8 cellular contexts compared by ENCODE assay signal in the genomic region with DNA sequence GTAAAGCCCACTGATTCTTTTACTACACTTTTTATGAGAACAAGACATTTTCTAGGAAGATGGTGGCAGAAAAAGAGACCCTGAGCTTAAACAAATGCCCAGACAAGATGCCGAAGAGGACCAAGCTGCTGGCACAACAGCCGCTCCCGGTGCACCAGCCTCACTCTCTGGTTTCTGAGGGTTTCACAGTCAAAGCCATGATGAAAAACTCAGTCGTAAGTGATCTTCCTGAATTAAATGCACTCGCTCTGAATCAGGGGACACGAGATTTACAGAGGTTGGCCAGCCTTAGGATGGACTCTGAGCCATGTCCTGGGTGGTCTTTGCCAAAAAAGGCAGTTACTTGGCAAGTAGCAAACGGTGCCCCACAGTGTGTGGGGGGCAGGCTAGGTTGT. TPM values are rescaled to one million over a fixed set of nuclear protein-coding genes. Genes with fewer than 3 reads are reported as not detected.
DNase-seq lines count a peak whose midpoint lies in the region; ATAC-seq, FAIRE-seq and TF ChIP-seq lines count a peak whose summit lies in the region.

No MANE protein-coding gene starts in this region.

- H3K4me3 Mint-ChIP-seq in CD4-positive, alpha-beta T cell, result peak overlapping the region; percentile 94

- H3K9me3 ChIP-seq in CD4-positive, alpha-beta T cell (ENCODE audit: control insufficient read depth, low read length), result no peaks in the 10 kb centered on the region
- H3K9me3 ChIP-seq in RWPE2 (ENCODE audit: severe bottlenecking), result no peaks in the 10 kb centered on the region
- no peaks in the 10 kb centered on the region for H3K9me3 ChIP-seq in endothelial cell of umbilical vein (replicated peaks; ENCODE audit: control insufficient read depth, insufficient read depth, low read length)
- no peaks in the 10 kb centered on the region for H3K9me3 ChIP-seq in pancreas

- intact Hi-C loops in CD4-positive, alpha-beta T cell (cut with DNase I, micrococcal nuclease), result loop anchor here (5.0 to 10.0 kb wide), 3 partner anchors 684 to 1451 kb away; partner anchors contain the start of gene QKI (in 2 of the 2)
- intact Hi-C loops in endothelial cell of umbilical vein (cut with micrococcal nuclease) (loop anchor here (5.0 to 10.0 kb wide), 3 partner anchors 546 to 983 kb away; partner anchors contain the start of gene QKI), pancreas (cut with DNase I) (no loop called here)

- H3K36me3 Mint-ChIP-seq in CD4-positive, alpha-beta T cell (ENCODE audit: low read depth), result no peaks in the 10 kb centered on the region

- FAIRE-seq in endothelial cell of umbilical vein (lab: Jason Lieb, UNC), result no peak
- FAIRE-seq in pancreas (lab: Jason Lieb, UNC), result no peak

- TF ChIP-seq POLR2A in endothelial cell of umbilical vein (IDR thresholded peaks at IDR 0.05; ENCODE audit: low read depth, low read length), result no peak

- H3K4me1 ChIP-seq in RWPE2 (ENCODE audit: insufficient read depth, poor library complexity, severe bottlenecking) (no peaks in the 10 kb centered on the region), endothelial cell of umbilical vein (ENCODE audit: control insufficient read depth, extremely low read depth, insufficient read depth, low read length) (peaks cover 5% of the 10 kb centered on the region), pancreas (peaks cover 8 to 13% (median 12%) of the 10 kb centered on the region in 3 donors)

- POLR2A ChIA-PET in CD4-positive, alpha-beta T cell (lab: Charles Lee), result interaction anchor here (0.7 to 1.1 kb wide), 2 partner anchors 25 to 688 kb away, joined by 3 to 4 read pairs; no protein-coding TSS in a partner anchor
- POLR2A ChIA-PET in endothelial cell of umbilical vein (lab: Charles Lee), result no interaction called here

- H3K36me3 ChIP-seq in RWPE2 (ENCODE audit: low read depth), result no peaks in the 10 kb centered on the region
- H3K36me3 ChIP-seq in endothelial cell of umbilical vein (ENCODE audit: control insufficient read depth in 2 of 2, extremely low read depth in 1 of 2, insufficient read depth in 2 of 2, low read length in 2 of 2), result no peaks in the 10 kb centered on the region
- no peaks in the 10 kb centered on the region for H3K36me3 ChIP-seq in pancreas

- H3K79me2 ChIP-seq in endothelial cell of umbilical vein (ENCODE audit: control insufficient read depth, insufficient read depth, low read length), result no peaks in the 10 kb centered on the region

- H3K27me3 ChIP-seq in CD4-positive, alpha-beta T cell (ENCODE audit: control insufficient read depth, insufficient read depth, low read length), result no peaks in the 10 kb centered on the region
- H3K27me3 ChIP-seq in RWPE2 (ENCODE audit: insufficient read depth, poor library complexity, severe bottlenecking), result no peaks in the 10 kb centered on the region
- no peaks in the 10 kb centered on the region for H3K27me3 ChIP-seq in endothelial cell of umbilical vein (ENCODE audit: control insufficient read depth in 2 of 2, insufficient read depth in 2 of 2, low read length in 2 of 2)
- H3K27me3 ChIP-seq in pancreas, result no peaks in the 10 kb centered on the region

- H3K4me3 ChIP-seq in RWPE2 (ENCODE audit: severe bottlenecking) (peak overlapping the region; percentile 58), endothelial cell of umbilical vein (replicated peaks in 1 of 3; ENCODE audit: insufficient read depth in 1 of 3, low read depth in 1 of 3, low read length in 3 of 3) (peak overlapping the region in 2 of 3 experiments; percentile 6 to 37), pancreas (peak overlapping the region in 3 of 4 donors; percentile 4 to 64 (median 61))

- peak in 1 of 10 experiments; percentile 0 for DNase-seq in CD4-positive, alpha-beta T cell
- no peak for DNase-seq in RWPE2 (ENCODE audit: low spot score)
- DNase-seq in endothelial cell of umbilical vein (ENCODE audit: low read depth, low spot score), result no peak
- peak in 1 of 6 donors; percentile 7 for DNase-seq in pancreas
- DNase-seq in dedifferentiated amniotic fluid mesenchymal stem cell (ENCODE audit: extremely low spot score), result no peak
- DNase-seq in cortex of kidney (lab: John Stamatoyannopoulos, UW), result no peak
- DNase-seq in KG1 (lab: John Stamatoyannopoulos, UW), result no peak

- ATAC-seq in CD4-positive, alpha-beta T cell (ENCODE audit: poor library complexity), result no peak
- no peak for ATAC-seq in RWPE2 (ENCODE audit: low read depth)
- no peak for ATAC-seq in pancreas
- no peak for ATAC-seq in activated CD4-positive, CD25-positive, alpha-beta regulatory T cell treated with anti-CD3 and anti-CD28 coated beads, Interleukin-2, amount 50 U/mL, for 24 hours

- H3K27ac ChIP-seq in CD4-positive, alpha-beta T cell (ENCODE audit: low read depth, low read length), result peak overlapping the region; percentile 33
- no peak overlapping the region for H3K27ac ChIP-seq in RWPE2 (ENCODE audit: poor library complexity, severe bottlenecking)
- peak overlapping the region; percentile 31 for H3K27ac ChIP-seq in endothelial cell of umbilical vein (ENCODE audit: insufficient read depth, low read depth, low read length)
- peak overlapping the region; percentile 56 to 97 (median 74) for H3K27ac ChIP-seq in pancreas

- no peaks in the 10 kb centered on the region for H3K9me1 ChIP-seq in endothelial cell of umbilical vein (replicated peaks; ENCODE audit: control insufficient read depth, extremely low read depth, insufficient read depth, low read length)

- peak overlapping the region; percentile 86 for H3K27ac Mint-ChIP-seq in CD4-positive, alpha-beta T cell

- peaks cover 22% of the 10 kb centered on the region for H3K4me1 Mint-ChIP-seq in CD4-positive, alpha-beta T cell (ENCODE audit: low read depth)

- peaks cover 2% of the 10 kb centered on the region for H3K9me3 Mint-ChIP-seq in CD4-positive, alpha-beta T cell

- H3K9ac ChIP-seq in endothelial cell of umbilical vein (replicated peaks; ENCODE audit: extremely low read depth, insufficient read depth, low read length), result peak overlapping the region; percentile 60

- BruUV-seq in endothelial cell of umbilical vein (replicated peaks; lab: Mats Ljungman, UMichigan), result no TSS peak

- H2AFZ ChIP-seq in endothelial cell of umbilical vein (ENCODE audit: low read depth, low read length), result peak overlapping the region; percentile 82

- dilution Hi-C loops in endothelial cell of umbilical vein (cut with MboI; ENCODE audit: extremely low pct_ligation_motif_present, low sequenced_read_pairs), result no loop called here

- peak overlapping the region; percentile 76 for H3K4me2 ChIP-seq in endothelial cell of umbilical vein (ENCODE audit: insufficient read depth, low read length)

- TF ChIP-seq CTCF in CD4-positive, alpha-beta T cell (IDR thresholded peaks at IDR 0.05), result no peak
- TF ChIP-seq CTCF in RWPE2 (IDR thresholded peaks at IDR 0.05; ENCODE audit: poor library complexity, severe bottlenecking) (no peak), endothelial cell of umbilical vein (IDR thresholded peaks at IDR 0.05; ENCODE audit: extremely low read depth in 1 of 2, insufficient read depth in 1 of 2, low read depth in 1 of 2, low read length in 2 of 2) (no peak), pancreas (IDR thresholded peaks at IDR 0.05) (no peak)

- no peaks in the 10 kb centered on the region for H3K27me3 Mint-ChIP-seq in CD4-positive, alpha-beta T cell

- H4K20me1 ChIP-seq in endothelial cell of umbilical vein (replicated peaks; ENCODE audit: control insufficient read depth, extremely low read depth, insufficient read depth, low read length), result no peaks in the 10 kb centered on the region

- CTCF ChIA-PET in CD4-positive, alpha-beta T cell (lab: Charles Lee), result interaction anchor here (1.6 kb wide), 1 partner anchor 9 kb away, joined by 4 read pairs; no protein-coding TSS in a partner anchor
- CTCF ChIA-PET in endothelial cell of umbilical vein (lab: Charles Lee), result no interaction called here

- WGBS in pancreas, 2 donors, result 18 to 23% methylated on average over 7 of the region's 7 CpGs

TF ChIP-seq in endothelial cell of umbilical vein, 7 proteins besides CTCF, POLR2A, EP300 and RAD21 (continues in another document):
- TF ChIP-seq MYC (IDR thresholded peaks at IDR 0.05; ENCODE audit: low read depth, low read length), result no peak
- TF ChIP-seq FOS (IDR thresholded peaks at IDR 0.05; ENCODE audit: borderline replicate concordance, insufficient read depth, low read length), result no peak
- no peak for TF ChIP-seq GATA2 (IDR thresholded peaks at IDR 0.05; ENCODE audit: insufficient read depth, insufficient read length, low read depth, low read length)
- no peak for TF ChIP-seq POLR2AphosphoS5 (IDR thresholded peaks at IDR 0.05; ENCODE audit: insufficient read depth, low read depth, low read length)
- TF ChIP-seq JUN (IDR thresholded peaks at IDR 0.05; ENCODE audit: borderline replicate concordance, insufficient read depth, insufficient read length, low read depth), result no peak
- no peak for TF ChIP-seq MAX (IDR thresholded peaks at IDR 0.05; ENCODE audit: insufficient read depth, insufficient read length)

RNA-seq across cellular contexts. Expression of gene PACRG, which starts 0.4 kb away (rescaled TPM):
- under 1 TPM; 0.66 to 0.81 TPM for total RNA-seq in CD4-positive, alpha-beta T cell
- total RNA-seq in endothelial cell of umbilical vein (not detected in 2 replicates), pancreas (1 to 10 TPM; 2.5 to 6.9 (median 3.2) TPM)
- polyA plus RNA-seq in endothelial cell of umbilical vein (0.08 TPM in 1 of 2 replicates, not detected in the other), pancreas (1 to 10 TPM; 3.7 to 7.1 TPM)
- 0.39 TPM in 1 of 2 replicates, not detected in the other for polyA plus RNA-seq in endothelial cell of umbilical vein (2011; cell fraction: cytosol; rRNA removed)
- polyA plus RNA-seq in endothelial cell of umbilical vein (2011; cell fraction: nucleus; rRNA removed), result not detected in 2 replicates
- not detected in 2 replicates for polyA plus RNA-seq in endothelial cell of umbilical vein (2012)
- 0.98 TPM in 1 of 2 replicates, not detected in the other for polyA minus RNA-seq in endothelial cell of umbilical vein
- not detected for polyA minus RNA-seq in endothelial cell of umbilical vein (2011; cell fraction: cytosol; rRNA and poly(A)+ RNA removed)
- polyA minus RNA-seq in endothelial cell of umbilical vein (2011; cell fraction: nucleus; rRNA and poly(A)+ RNA removed), result not detected in 2 replicates

RNA-seq across cellular contexts. Expression of gene PRKN, which starts 0.6 kb away (rescaled TPM):
- total RNA-seq in CD4-positive, alpha-beta T cell, result 1 to 10 TPM; 5.2 to 5.4 TPM
- total RNA-seq in endothelial cell of umbilical vein (0.60 TPM in 1 of 2 replicates, not detected in the other), pancreas (1 to 10 TPM; 1.7 to 5.2 (median 2.9) TPM)
- polyA plus RNA-seq in endothelial cell of umbilical vein (0.06 and 0.10 TPM in 2 replicates), pancreas (1 to 10 TPM in 1 of 2 donors, under 1 TPM in 1; 0.82 to 7.2 TPM)
- 0.03 and 0.04 TPM in 2 replicates for polyA plus RNA-seq in endothelial cell of umbilical vein (2011; cell fraction: cytosol; rRNA removed)
- polyA plus RNA-seq in endothelial cell of umbilical vein (2011; cell fraction: nucleus; rRNA removed), result 0.38 TPM in 1 of 2 replicates, not detected in the other
- not detected in 2 replicates for polyA plus RNA-seq in endothelial cell of umbilical vein (2012)
- 0.12 and 1.9 TPM in 2 replicates for polyA minus RNA-seq in endothelial cell of umbilical vein
- polyA minus RNA-seq in endothelial cell of umbilical vein (2011; cell fraction: cytosol; rRNA and poly(A)+ RNA removed), result not detected
- polyA minus RNA-seq in endothelial cell of umbilical vein (2011; cell fraction: nucleus; rRNA and poly(A)+ RNA removed), result 2.2 and 4.3 TPM in 2 replicates

Comparison
In these comparisons a context has a peak if more than half of its experiments do, and no peak if none do; other contexts are left out.
1. intact Hi-C loops: an anchor here in CD4-positive, alpha-beta T cell (5.0 to 10.0 kb wide) and endothelial cell of umbilical vein (5.0 to 10.0 kb wide); none called in pancreas.